Comparison of ENCODE assay signal across 15 cellular contexts in the genomic region with DNA sequence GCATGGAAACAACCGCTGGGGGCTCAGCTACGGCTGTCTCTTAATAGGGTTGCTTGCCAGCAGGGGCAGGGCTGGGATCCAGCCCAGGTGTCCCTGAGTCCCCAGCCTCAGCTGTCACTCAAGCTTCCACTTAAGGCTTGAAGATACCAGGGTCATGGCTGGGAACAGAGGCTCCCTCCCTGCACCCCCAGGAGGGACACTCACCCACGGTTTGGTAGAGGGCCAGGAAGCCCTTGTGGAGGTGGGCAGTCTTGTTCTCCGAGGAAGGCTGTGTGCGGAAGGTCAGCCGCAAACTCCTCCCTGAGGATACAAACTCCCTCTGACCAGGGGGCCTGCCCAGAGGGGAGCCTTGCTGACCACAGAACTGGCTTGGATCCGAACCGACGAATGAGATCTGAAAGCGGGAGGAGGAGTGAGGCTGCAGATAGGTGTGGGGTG. TPM values are rescaled to one million over a fixed set of nuclear protein-coding genes. Genes with fewer than 3 reads are reported as not detected.
DNase-seq lines count a peak whose midpoint lies in the region; TF ChIP-seq lines count a peak whose summit lies in the region.
"Had no signal": no experiment of that assay in that cellular context is flagged by ENCODE, and none has a peak within 500 bp of the region (broad histone marks: within the 10 kb centered on the region; RNA-seq: fewer than 3 reads in every experiment).

No MANE protein-coding gene starts in this region.

- TF ChIP-seq CTCF in esophagus muscularis mucosa (IDR thresholded peaks at IDR 0.05) = no peak
- TF ChIP-seq CTCF in suprapubic skin (IDR thresholded peaks at IDR 0.05) = no peak
- TF ChIP-seq CTCF in colonic mucosa (IDR thresholded peaks at IDR 0.05) = no peak

- TF ChIP-seq EP300 in esophagus muscularis mucosa (IDR thresholded peaks at IDR 0.05) (no peak), suprapubic skin (IDR thresholded peaks at IDR 0.05) (no peak)

- no peak for DNase-seq in activated naive CD4-positive, alpha-beta T cell treated with anti-CD3 and anti-CD28 coated beads, Interleukin-2, amount 50 U/mL, for 16 hours
- DNase-seq in esophagus muscularis mucosa (ENCODE audit: extremely low spot score) (no peak), suprapubic skin (ENCODE audit: low spot score in 2 of 2) (peak; percentile 48 to 76), colonic mucosa (no peak)
- no peak for DNase-seq in stimulated activated CD4-positive, alpha-beta T cell treated with anti-CD3 and anti-CD28 coated beads, Interleukin-1b, Interleukin-23, amount 100 ng/mL, for 48 hours
- DNase-seq: activated T-cell treated with anti-CD3 and anti-CD28 coated beads, Interleukin-2, amount 50 U/mL, for 4 hours; GOT3; KBM-7; NCI-H1105 treated with DMSO at 0.1 percent for 48 hours; NCI-H510A; stimulated activated CD8-positive, alpha-beta memory T cell treated with anti-CD3 and anti-CD28 coated beads, Interleukin-4, amount 100 ng/mL, for 48 hours had no signal

- no peaks in the 10 kb centered on the region for H3K9me3 ChIP-seq in esophagus muscularis mucosa
- H3K9me3 ChIP-seq in suprapubic skin = no peaks in the 10 kb centered on the region
- H3K9me3 ChIP-seq in colonic mucosa = no peaks in the 10 kb centered on the region
- H3K9me3 ChIP-seq: Peyer's patch, upper lobe of left lung had no signal

- H3K4me3 ChIP-seq in esophagus muscularis mucosa (peak overlapping the region in 1 of 4 donors; percentile 9), suprapubic skin (no peak overlapping the region), colonic mucosa (no peak overlapping the region)
- H3K4me3 ChIP-seq: Peyer's patch, upper lobe of left lung had no signal

- no peak for TF ChIP-seq POLR2A in esophagus muscularis mucosa (IDR thresholded peaks at IDR 0.05; ENCODE audit: low read depth)
- no peak for TF ChIP-seq POLR2A in suprapubic skin (IDR thresholded peaks at IDR 0.05)

- H3K36me3 ChIP-seq in esophagus muscularis mucosa (peaks cover 6 to 73% (median 32%) of the 10 kb centered on the region in 4 donors), suprapubic skin (peaks cover 28% of the 10 kb centered on the region), colonic mucosa (peaks cover 3% of the 10 kb centered on the region)

- no peak overlapping the region for H3K4me3 Mint-ChIP-seq in activated naive CD4-positive, alpha-beta T cell treated with anti-CD3 and anti-CD28 coated beads, Interleukin-2, amount 50 U/mL, for 24 hours
- H3K4me3 Mint-ChIP-seq: activated T-cell treated with anti-CD3 and anti-CD28 coated beads, Interleukin-2, amount 50 U/mL, for 4 hours had no signal

- intact Hi-C loops in esophagus muscularis mucosa (cut with DNase I) = no loop called here
- intact Hi-C loops in colonic mucosa (cut with DNase I) = no loop called here

- H3K9me3 Mint-ChIP-seq in activated naive CD4-positive, alpha-beta T cell treated with anti-CD3 and anti-CD28 coated beads, Interleukin-2, amount 50 U/mL, for 24 hours = peaks cover 10% of the 10 kb centered on the region

- 62% methylated on average over 10 of the region's 10 CpGs for WGBS in esophagus muscularis mucosa
- 92% methylated on average over 10 of the region's 10 CpGs for WGBS in suprapubic skin

- no peak overlapping the region for H3K9ac ChIP-seq in colonic mucosa (ENCODE audit: low read depth in 2 of 2, low read length in 2 of 2)

- no peaks in the 10 kb centered on the region for H3K27me3 Mint-ChIP-seq in activated naive CD4-positive, alpha-beta T cell treated with anti-CD3 and anti-CD28 coated beads, Interleukin-2, amount 50 U/mL, for 24 hours
- H3K27me3 Mint-ChIP-seq: progenitor cell of endocrine pancreas had no signal

- H3K4me1 Mint-ChIP-seq in activated naive CD4-positive, alpha-beta T cell treated with anti-CD3 and anti-CD28 coated beads, Interleukin-2, amount 50 U/mL, for 24 hours = peaks cover 36% of the 10 kb centered on the region

- no peaks in the 10 kb centered on the region for H3K27me3 ChIP-seq in esophagus muscularis mucosa
- no peaks in the 10 kb centered on the region for H3K27me3 ChIP-seq in suprapubic skin
- H3K27me3 ChIP-seq in colonic mucosa = no peaks in the 10 kb centered on the region
- H3K27me3 ChIP-seq: Peyer's patch, upper lobe of left lung had no signal

- peaks cover 17% of the 10 kb centered on the region for H3K36me3 Mint-ChIP-seq in activated naive CD4-positive, alpha-beta T cell treated with anti-CD3 and anti-CD28 coated beads, Interleukin-2, amount 50 U/mL, for 24 hours

- peak overlapping the region; percentile 73 for H3K27ac Mint-ChIP-seq in activated naive CD4-positive, alpha-beta T cell treated with anti-CD3 and anti-CD28 coated beads, Interleukin-2, amount 50 U/mL, for 24 hours
- H3K27ac Mint-ChIP-seq: progenitor cell of endocrine pancreas had no signal

- H3K4me1 ChIP-seq in esophagus muscularis mucosa = peaks cover 0 to 19% (median 18%) of the 10 kb centered on the region in 4 donors
- peaks cover 1% of the 10 kb centered on the region for H3K4me1 ChIP-seq in suprapubic skin
- no peaks in the 10 kb centered on the region for H3K4me1 ChIP-seq in colonic mucosa
- H3K4me1 ChIP-seq: Peyer's patch had no signal

- H3K27ac ChIP-seq in esophagus muscularis mucosa (replicated peaks in 1 of 4) (peak overlapping the region in 3 of 4 donors; percentile 11 to 60 (median 44)), suprapubic skin (no peak overlapping the region), colonic mucosa (no peak overlapping the region)
- H3K27ac ChIP-seq: Peyer's patch had no signal

RNA-seq across cellular contexts. Expression of a gene that starts 7.3 kb away (rescaled TPM):
- total RNA-seq in esophagus muscularis mucosa (100 to 1,000 TPM in 1 of 4 donors, 10 to 100 TPM in 3; 64.8 to 159 (median 88.2) TPM), suprapubic skin (10 to 100 TPM; 28.5 to 50.8 (median 34.7) TPM), colonic mucosa (10 to 100 TPM; 39.5 to 39.7 TPM)

RNA-seq across cellular contexts. Expression of a gene that starts 9.5 kb away (rescaled TPM):
- 100 to 1,000 TPM; 324 to 603 (median 572) TPM for total RNA-seq in esophagus muscularis mucosa
- 100 to 1,000 TPM in 2 of 4 donors, 10 to 100 TPM in 2; 70.2 to 166 (median 95.4) TPM for total RNA-seq in suprapubic skin
- 100 to 1,000 TPM in 1 of 2 donors, 10 to 100 TPM in 1; 40.1 to 104 TPM for total RNA-seq in colonic mucosa

RNA-seq across cellular contexts. Expression of a gene that starts 27.0 kb away (rescaled TPM):
- 1 to 10 TPM in 2 of 4 donors, under 1 TPM in 2; 0.46 to 5.0 (median 0.91) TPM for total RNA-seq in esophagus muscularis mucosa
- total RNA-seq in suprapubic skin = 1 to 10 TPM in 1 of 4 donors, under 1 TPM in 1, not detected in 2; 0.98 to 2.1 TPM
- 1 to 10 TPM; 2.4 to 3.7 TPM for total RNA-seq in colonic mucosa
- total RNA-seq: activated T-cell treated with anti-CD3 and anti-CD28 coated beads, Interleukin-2, amount 50 U/mL, for 4 hours had no signal

RNA-seq across cellular contexts. Expression of a gene that starts 28.5 kb away (rescaled TPM):
- total RNA-seq in esophagus muscularis mucosa (10 to 100 TPM in 3 of 4 donors, 1 to 10 TPM in 1; 9.6 to 25.6 (median 19.3) TPM), suprapubic skin (10 to 100 TPM; 29.9 to 69.8 (median 39.1) TPM), colonic mucosa (10 to 100 TPM; 13.6 to 17.0 TPM)

RNA-seq across cellular contexts. Expression of a gene that starts 41.2 kb away (rescaled TPM):
- total RNA-seq in esophagus muscularis mucosa (100 to 1,000 TPM; 454 to 549 (median 512) TPM), suprapubic skin (10 to 100 TPM; 62.6 to 99.6 (median 65.6) TPM), colonic mucosa (10 to 100 TPM; 35.8 to 97.2 TPM)

Comparison
In these comparisons a context has a peak if more than half of its experiments do, and no peak if none do; other contexts are left out.
1. DNase-seq: peak in suprapubic skin (2 of 2); none in activated naive CD4-positive, alpha-beta T cell treated with anti-CD3 and anti-CD28 coated beads, Interleukin-2, amount 50 U/mL, for 16 hours (single experiment), esophagus muscularis mucosa (single experiment), colonic mucosa (single experiment) and stimulated activated CD4-positive, alpha-beta T cell treated with anti-CD3 and anti-CD28 coated beads, Interleukin-1b, Interleukin-23, amount 100 ng/mL, for 48 hours (single experiment).
2. H3K27ac ChIP-seq: peak in esophagus muscularis mucosa (3 of 4); none in suprapubic skin (single experiment) and colonic mucosa (single experiment).